22 cellular contexts compared by ENCODE assay signal in the genomic region with DNA sequence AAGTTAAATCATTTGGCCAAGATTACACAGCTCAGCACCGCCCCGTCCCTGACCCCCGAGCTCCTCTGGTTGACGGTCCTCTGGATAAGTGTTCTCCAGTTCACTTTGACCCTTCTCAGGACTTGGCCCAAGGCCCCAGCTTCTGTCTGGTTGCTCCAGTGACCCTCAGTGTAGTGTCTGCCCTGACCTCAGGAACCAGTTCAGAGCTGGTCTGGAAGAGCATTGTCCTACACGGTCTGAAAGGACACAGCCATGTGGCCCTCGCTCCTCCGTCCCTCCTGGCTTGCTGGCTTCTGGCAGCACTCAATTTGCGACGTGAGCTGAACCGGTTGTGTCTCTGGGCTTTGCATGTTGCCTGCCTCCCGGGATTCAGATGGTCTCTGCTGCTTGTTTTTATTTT.
DNase-seq lines count a peak whose midpoint lies in the region; ATAC-seq and TF ChIP-seq lines count a peak whose summit lies in the region.
"Had no signal": no experiment of that assay in that cellular context is flagged by ENCODE, and none has a peak within 500 bp of the region (broad histone marks: within the 10 kb centered on the region; RNA-seq: fewer than 3 reads in every experiment).

No MANE protein-coding gene starts in this region.

- peak overlapping the region; percentile 94 for H3K27ac ChIP-seq in left ventricle myocardium inferior (replicated peaks)
- no peak overlapping the region for H3K27ac ChIP-seq in neural progenitor cell
- H3K27ac ChIP-seq in vagina, result peak overlapping the region; percentile 9
- no peak overlapping the region for H3K27ac ChIP-seq in body of pancreas
- H3K27ac ChIP-seq: 22Rv1, suprapubic skin had no signal

- H3K9ac ChIP-seq in neural progenitor cell, result no peak overlapping the region

- WGBS in body of pancreas, 2 donors, result 81% methylated on average over 11 of the region's 11 CpGs

- peak overlapping the region; percentile 36 for H3K27ac Mint-ChIP-seq in neural progenitor cell
- no peak overlapping the region for H3K27ac Mint-ChIP-seq in progenitor cell of endocrine pancreas

- TF ChIP-seq POLR2A in vagina (IDR thresholded peaks at IDR 0.05) (no peak), body of pancreas (IDR thresholded peaks at IDR 0.05) (no peak)

- H3K4me3 ChIP-seq in left ventricle myocardium inferior (no peak overlapping the region), neural progenitor cell (no peak overlapping the region), vagina (no peak overlapping the region), body of pancreas (no peak overlapping the region)
- H3K4me3 ChIP-seq: mucosa of descending colon, smooth muscle cell, suprapubic skin had no signal

- H2AFZ ChIP-seq in neural progenitor cell (replicated peaks), result peak overlapping the region; percentile 28

- H3K4me1 Mint-ChIP-seq in neural progenitor cell (peaks cover 44% of the 10 kb centered on the region), progenitor cell of endocrine pancreas (ENCODE audit: low read depth) (peaks cover 2% of the 10 kb centered on the region)
- H3K4me1 Mint-ChIP-seq: central memory CD8-positive, alpha-beta T cell had no signal

- H3K4me2 ChIP-seq in neural progenitor cell, result no peak overlapping the region
- H3K4me2 ChIP-seq: smooth muscle cell had no signal

- H3K9me3 ChIP-seq in left ventricle myocardium inferior (replicated peaks), result no peaks in the 10 kb centered on the region
- H3K9me3 ChIP-seq in neural progenitor cell (ENCODE audit: low read depth), result no peaks in the 10 kb centered on the region
- H3K9me3 ChIP-seq in vagina, result no peaks in the 10 kb centered on the region
- H3K9me3 ChIP-seq in body of pancreas, result no peaks in the 10 kb centered on the region
- H3K9me3 ChIP-seq: mucosa of descending colon, suprapubic skin had no signal

- no peaks in the 10 kb centered on the region for H4K20me1 ChIP-seq in neural progenitor cell (ENCODE audit: low read depth)

- intact Hi-C loops in left ventricle myocardium inferior (cut with micrococcal nuclease), result no loop called here
- intact Hi-C loops in vagina (cut with DNase I), result no loop called here
- intact Hi-C loops in body of pancreas (cut with DNase I), result no loop called here

- no peaks in the 10 kb centered on the region for H3K36me3 Mint-ChIP-seq in neural progenitor cell
- no peaks in the 10 kb centered on the region for H3K36me3 Mint-ChIP-seq in progenitor cell of endocrine pancreas (ENCODE audit: insufficient read depth)

- peaks cover 97% of the 10 kb centered on the region for H3K4me1 ChIP-seq in left ventricle myocardium inferior
- peaks cover 8% of the 10 kb centered on the region for H3K4me1 ChIP-seq in neural progenitor cell
- H3K4me1 ChIP-seq in vagina, result peaks cover 82% of the 10 kb centered on the region
- no peaks in the 10 kb centered on the region for H3K4me1 ChIP-seq in body of pancreas

- H3K79me2 ChIP-seq in neural progenitor cell (ENCODE audit: low read depth), result no peaks in the 10 kb centered on the region

- no peak overlapping the region for H3K4me3 Mint-ChIP-seq in neural progenitor cell
- H3K4me3 Mint-ChIP-seq in progenitor cell of endocrine pancreas (ENCODE audit: low read depth), result no peak overlapping the region
- H3K4me3 Mint-ChIP-seq: central memory CD8-positive, alpha-beta T cell; effector memory CD8-positive, alpha-beta T cell had no signal

- H3K36me3 ChIP-seq in left ventricle myocardium inferior, result no peaks in the 10 kb centered on the region
- no peaks in the 10 kb centered on the region for H3K36me3 ChIP-seq in neural progenitor cell
- no peaks in the 10 kb centered on the region for H3K36me3 ChIP-seq in vagina
- H3K36me3 ChIP-seq in body of pancreas (replicated peaks in 1 of 2; ENCODE audit: insufficient read depth in 1 of 2, low read depth in 2 of 2), result no peaks in the 10 kb centered on the region
- H3K36me3 ChIP-seq: suprapubic skin had no signal

- no peak for ATAC-seq in body of pancreas
- ATAC-seq: effector memory CD8-positive, alpha-beta T cell; mucosa of descending colon; PC-3 had no signal

- H3K9me3 Mint-ChIP-seq in neural progenitor cell (no peaks in the 10 kb centered on the region), progenitor cell of endocrine pancreas (ENCODE audit: low read depth) (no peaks in the 10 kb centered on the region)
- H3K9me3 Mint-ChIP-seq: central memory CD8-positive, alpha-beta T cell; effector memory CD8-positive, alpha-beta T cell had no signal

- H3K27me3 ChIP-seq in left ventricle myocardium inferior (ENCODE audit: low read depth) (no peaks in the 10 kb centered on the region), neural progenitor cell (no peaks in the 10 kb centered on the region), vagina (no peaks in the 10 kb centered on the region), body of pancreas (no peaks in the 10 kb centered on the region)
- H3K27me3 ChIP-seq: suprapubic skin had no signal

- H3F3A ChIP-seq in neural progenitor cell (ENCODE audit: low read depth), result peaks cover under 1% of the 10 kb centered on the region

- no peak for TF ChIP-seq CTCF in left ventricle myocardium inferior (IDR thresholded peaks at IDR 0.05; ENCODE audit: borderline replicate concordance)
- no peak for TF ChIP-seq CTCF in neural progenitor cell (IDR thresholded peaks at IDR 0.05)
- no peak for TF ChIP-seq CTCF in vagina (IDR thresholded peaks at IDR 0.05)
- no peak for TF ChIP-seq CTCF in body of pancreas (IDR thresholded peaks at IDR 0.05)
- TF ChIP-seq CTCF in progenitor cell of endocrine pancreas (IDR thresholded peaks at IDR 0.05; ENCODE audit: unreplicated experiment), result no peak

- H3K27me3 Mint-ChIP-seq in neural progenitor cell (ENCODE audit: insufficient read depth, low read depth) (peaks cover 5% of the 10 kb centered on the region), progenitor cell of endocrine pancreas (peaks cover 11% of the 10 kb centered on the region)
- H3K27me3 Mint-ChIP-seq: central memory CD8-positive, alpha-beta T cell; effector memory CD8-positive, alpha-beta T cell had no signal

- DNase-seq in NCI-H2029 (lab: John Stamatoyannopoulos, UW) (peak; percentile 72), NCI-H2029 treated with DMSO at 0.1 percent for 48 hours (lab: John Stamatoyannopoulos, UW) (no peak), left ventricle myocardium inferior (peak; percentile 68), neural progenitor cell (ENCODE audit: low spot score) (no peak), vagina (ENCODE audit: extremely low spot score in 2 of 2) (no peak), body of pancreas (no peak), progenitor cell of endocrine pancreas (ENCODE audit: low spot score, unreplicated experiment) (no peak)
- DNase-seq in activated CD4-positive, alpha-beta T cell treated with anti-CD3 and anti-CD28 coated beads, Interleukin-2, amount 50 U/mL, for 4 hours, result no peak
- DNase-seq: activated CD4-positive, alpha-beta T cell treated with anti-CD3 and anti-CD28 coated beads for 4 hours; activated effector memory CD4-positive, alpha-beta T cell treated with anti-CD3 and anti-CD28 coated beads, Interleukin-2, amount 50 U/mL, for 16 hours; effector memory CD8-positive, alpha-beta T cell; Karpas-422; kidney glomerular epithelial cell; NCI-H1105; NCI-H748 treated with DMSO at 0.1 percent for 48 hours; PC-3; stimulated activated CD4-positive, alpha-beta T cell treated with anti-CD3 and anti-CD28 coated beads, Interleukin-4, amount 100 ng/mL, for 24 hours had no signal

Comparison
In these comparisons a context has a peak if more than half of its experiments do, and no peak if none do; other contexts are left out.
1. DNase-seq: peak in NCI-H2029 (single experiment) and left ventricle myocardium inferior (single experiment); none in NCI-H2029 treated with DMSO at 0.1 percent for 48 hours (single experiment), neural progenitor cell (single experiment), vagina (0 of 2), activated CD4-positive, alpha-beta T cell treated with anti-CD3 and anti-CD28 coated beads, Interleukin-2, amount 50 U/mL, for 4 hours (0 of 2), body of pancreas (0 of 4) and progenitor cell of endocrine pancreas (single experiment).
2. H3K27ac ChIP-seq: peak in left ventricle myocardium inferior (single experiment) and vagina (single experiment); none in neural progenitor cell (single experiment) and body of pancreas (0 of 4).